8 cellular contexts compared by ENCODE assay signal in the genomic region with DNA sequence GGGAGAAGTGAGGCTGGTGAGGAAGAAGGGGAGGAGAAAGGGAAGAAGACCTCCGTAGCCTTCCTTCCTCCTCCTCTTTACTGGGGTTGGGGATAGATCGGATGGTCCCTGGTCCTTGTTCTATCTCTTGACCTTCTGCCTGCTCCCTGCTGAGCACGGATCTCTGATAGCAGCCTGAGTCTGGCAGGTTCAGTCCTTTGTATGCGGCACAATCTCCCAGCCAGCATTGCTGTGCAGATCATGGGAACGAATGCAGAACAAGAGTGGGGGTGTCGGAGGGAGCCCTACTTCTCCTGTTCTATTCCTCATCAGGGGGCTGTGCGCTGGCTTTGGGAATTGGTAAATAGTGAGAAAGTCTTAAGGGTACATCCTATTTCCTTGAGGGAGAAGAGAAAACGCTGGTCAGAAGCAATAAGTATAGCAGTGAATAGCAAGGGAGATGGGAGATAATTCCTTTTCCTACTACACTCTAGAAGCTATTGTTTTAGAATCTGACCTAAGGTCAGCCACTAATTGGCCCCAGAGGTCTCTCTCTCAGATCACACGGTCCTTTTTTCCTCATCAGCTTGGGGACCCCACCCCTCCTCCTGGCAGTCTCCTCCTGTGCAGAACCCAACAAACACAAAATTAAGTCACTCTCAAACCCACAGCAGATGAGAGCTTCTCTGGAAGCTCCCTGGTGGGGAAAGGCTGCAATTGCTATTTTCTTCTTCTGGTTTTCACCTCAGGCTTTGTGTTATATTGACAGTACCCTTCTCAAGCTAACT. TPM values are rescaled to one million over a fixed set of nuclear protein-coding genes. Genes with fewer than 3 reads are reported as not detected.
DNase-seq lines count a peak whose midpoint lies in the region; ATAC-seq and TF ChIP-seq lines count a peak whose summit lies in the region.

No MANE protein-coding gene starts in this region.

- H3K36me3 ChIP-seq in spleen (peaks cover 0 to 5% (median 0%) of the 10 kb centered on the region in 6 donors), mucosa of descending colon (ENCODE audit: low read depth) (no peaks in the 10 kb centered on the region)

- no peak overlapping the region for H3K27ac ChIP-seq in spleen

- H3K9me3 ChIP-seq in spleen, result no peaks in the 10 kb centered on the region
- no peaks in the 10 kb centered on the region for H3K9me3 ChIP-seq in mucosa of descending colon

- H3K27me3 ChIP-seq in spleen (replicated peaks in 1 of 7), result no peaks in the 10 kb centered on the region

- H3K4me1 ChIP-seq in spleen, result peaks cover 0 to 18% (median 4%) of the 10 kb centered on the region in 6 donors
- H3K4me1 ChIP-seq in mucosa of descending colon (ENCODE audit: low read depth), result no peaks in the 10 kb centered on the region

- 62 to 70% (median 63%) methylated on average over 9 of the region's 9 CpGs for WGBS in spleen, 5 donors

- no peak for TF ChIP-seq POLR2A in spleen (IDR thresholded peaks at IDR 0.05)

- DNase-seq in NCI-H69 (lab: John Stamatoyannopoulos, UW), result peak; percentile 58
- peak; percentile 41 for DNase-seq in fibroblast of peridontal ligament (ENCODE audit: extremely low read depth)
- DNase-seq in spleen, result no peak
- DNase-seq in KG1 (lab: John Stamatoyannopoulos, UW), result no peak
- DNase-seq in cortex of kidney (lab: John Stamatoyannopoulos, UW), result no peak
- no peak for DNase-seq in mucosa of descending colon
- no peak for DNase-seq in DMS79 treated with DMSO at 0.1 percent for 48 hours (lab: John Stamatoyannopoulos, UW)

- peak; percentile 61 for ATAC-seq in GM18867 (IDR thresholded peaks at IDR 0.05; ENCODE audit: unreplicated experiment)
- ATAC-seq in mucosa of descending colon, result no peak

- intact Hi-C loops in spleen (cut with DNase I; ENCODE audit: low total_unique reads) (no loop called here), mucosa of descending colon (cut with DNase I, micrococcal nuclease) (no loop called here)

- H3K4me3 ChIP-seq in spleen, result no peak overlapping the region
- no peak overlapping the region for H3K4me3 ChIP-seq in mucosa of descending colon

- TF ChIP-seq CTCF in spleen (IDR thresholded peaks at IDR 0.05 in 8 of 11, conservative IDR thresholded peaks at IDR 0.05 in 3 of 11), result peak in 6 of 11 experiments; percentile 4 to 40 (median 24)
- TF ChIP-seq CTCF in mucosa of descending colon (IDR thresholded peaks at IDR 0.05), result no peak

RNA-seq across cellular contexts. Expression of a gene that starts 41.0 kb away (rescaled TPM):
- total RNA-seq in spleen, result 10 to 100 TPM in 1 of 7 donors, 1 to 10 TPM in 6; 4.0 to 10.2 (median 6.2) TPM
- under 1 TPM; 0.35 to 0.83 (median 0.52) TPM for polyA plus RNA-seq in spleen
- 1 to 10 TPM in 1 of 3 donors, under 1 TPM in 2; 0.63 to 6.0 (median 0.84) TPM for total RNA-seq in mucosa of descending colon

Comparison
In these comparisons a context has a peak if more than half of its experiments do, and no peak if none do; other contexts are left out.
1. DNase-seq: peak in NCI-H69 (single experiment) and fibroblast of peridontal ligament (single experiment); none in spleen (single experiment), KG1 (single experiment), cortex of kidney (single experiment), mucosa of descending colon (0 of 3) and DMS79 treated with DMSO at 0.1 percent for 48 hours (single experiment).